19 cellular contexts compared by ENCODE assay signal in the genomic region with DNA sequence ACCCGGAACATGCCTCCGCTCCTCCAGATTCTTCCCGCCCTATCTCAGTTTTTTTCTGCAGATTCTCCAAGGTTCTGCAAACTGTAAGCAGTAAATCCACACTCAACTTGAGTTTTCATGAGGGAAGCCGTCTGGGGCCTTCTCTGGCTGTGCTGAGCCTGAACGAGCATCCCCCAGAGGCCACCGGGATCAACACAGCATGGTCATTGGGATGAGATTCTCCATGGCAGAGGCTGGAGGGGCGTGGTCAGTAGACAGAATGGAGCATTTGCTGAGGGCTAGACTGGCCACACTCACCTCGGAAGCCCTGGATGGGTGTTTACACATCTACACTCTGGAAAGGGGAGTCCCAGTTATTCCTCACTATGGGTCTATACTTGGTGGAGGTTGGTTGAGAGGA. TPM values are rescaled to one million over a fixed set of nuclear protein-coding genes. Genes with fewer than 3 reads are reported as not detected.
DNase-seq lines count a peak whose midpoint lies in the region; ATAC-seq, FAIRE-seq and TF ChIP-seq lines count a peak whose summit lies in the region.
"Had no signal": no experiment of that assay in that cellular context is flagged by ENCODE, and none has a peak within 500 bp of the region (broad histone marks: within the 10 kb centered on the region; RNA-seq: fewer than 3 reads in every experiment).

No MANE protein-coding gene starts in this region.

- H2BK5ac ChIP-seq in H1 (ENCODE audit: low read depth, low read length), result no peak overlapping the region

- no peak overlapping the region for H4K91ac ChIP-seq in H1 (replicated peaks; ENCODE audit: insufficient read length, low read length)

- H2AK5ac ChIP-seq in H1 (ENCODE audit: low read depth, low read length), result no peak overlapping the region

- peak overlapping the region; percentile 7; the same call in 1 of the 2 replicates for H4K8ac ChIP-seq in H1 (ENCODE audit: extremely low read depth, insufficient read depth, low read length)

- 81% methylated on average over 8 of the region's 8 CpGs; no CpG with 5 or more reads in 1 of the 2 experiments for WGBS in H1 (ENCODE audit: extremely low coverage in 1 of 2, insufficient coverage in 1 of 2, insufficient read length in 1 of 2, insufficient replicate concordance in 2 of 2, low coverage in 1 of 2, low lambda C conversion rate in 2 of 2, missing lambda C conversion rate in 1 of 2), 2 experiments

- peaks cover 22% of the 10 kb centered on the region for H3K27me3 Mint-ChIP-seq in activated naive CD8-positive, alpha-beta T cell treated with anti-CD3 and anti-CD28 coated beads, Interleukin-2, amount 10 ng/mL, durations not matched to agents 7 days and 5 days
- peaks cover 8% of the 10 kb centered on the region for H3K27me3 Mint-ChIP-seq in activated naive CD8-positive, alpha-beta T cell treated with anti-CD3 and anti-CD28 coated beads for 36 hours
- H3K27me3 Mint-ChIP-seq in memory B cell, result no peaks in the 10 kb centered on the region
- H3K27me3 Mint-ChIP-seq in naive thymus-derived CD8-positive, alpha-beta T cell, result peaks cover 0 to 6% (median 1%) of the 10 kb centered on the region in 5 donors

- no peak overlapping the region for H3K4ac ChIP-seq in H1 (replicated peaks; ENCODE audit: insufficient read length, low read depth, low read length)

- H3K4me2 ChIP-seq in H1 (ENCODE audit: insufficient read depth in 1 of 2, low read depth in 2 of 2, low read length in 2 of 2) (no peak overlapping the region), OCI-LY7 (ENCODE audit: low read length) (no peak overlapping the region)

- no peak overlapping the region for H2BK15ac ChIP-seq in H1 (ENCODE audit: low read length)

- no peak for ATAC-seq in activated naive CD8-positive, alpha-beta T cell treated with anti-CD3 and anti-CD28 coated beads, Interleukin-2, amount 10 ng/mL, durations not matched to agents 7 days and 5 days (ENCODE audit: low read depth)
- no peak for ATAC-seq in memory B cell (ENCODE audit: low read depth)
- no peak for ATAC-seq in naive thymus-derived CD8-positive, alpha-beta T cell
- ATAC-seq: GM12878 had no signal

- no peak for TF ChIP-seq EP300 in H1 (IDR thresholded peaks at IDR 0.05; ENCODE audit: borderline replicate concordance in 1 of 2, low read depth in 2 of 2, low read length in 2 of 2)

- H3K36me3 Mint-ChIP-seq in activated naive CD8-positive, alpha-beta T cell treated with anti-CD3 and anti-CD28 coated beads, Interleukin-2, amount 10 ng/mL, durations not matched to agents 7 days and 5 days, result no peaks in the 10 kb centered on the region
- no peaks in the 10 kb centered on the region for H3K36me3 Mint-ChIP-seq in activated naive CD8-positive, alpha-beta T cell treated with anti-CD3 and anti-CD28 coated beads for 36 hours
- peaks cover 7% of the 10 kb centered on the region for H3K36me3 Mint-ChIP-seq in memory B cell
- H3K36me3 Mint-ChIP-seq in naive thymus-derived CD8-positive, alpha-beta T cell, result no peaks in the 10 kb centered on the region
- H3K36me3 Mint-ChIP-seq: CD4-positive, alpha-beta memory T cell had no signal

- H3K9ac ChIP-seq in H1 (replicated peaks in 1 of 4; ENCODE audit: extremely low read depth in 1 of 4, low read depth in 3 of 4, low read length in 3 of 4), result no peak overlapping the region
- H3K9ac ChIP-seq: GM23248 had no signal

- H3K23me2 ChIP-seq in H1 (ENCODE audit: low read depth, low read length), result no peaks in the 10 kb centered on the region

- no peak overlapping the region for H3K27ac Mint-ChIP-seq in activated naive CD8-positive, alpha-beta T cell treated with anti-CD3 and anti-CD28 coated beads, Interleukin-2, amount 10 ng/mL, durations not matched to agents 7 days and 5 days
- no peak overlapping the region for H3K27ac Mint-ChIP-seq in activated naive CD8-positive, alpha-beta T cell treated with anti-CD3 and anti-CD28 coated beads for 36 hours
- peak overlapping the region; percentile 58 for H3K27ac Mint-ChIP-seq in memory B cell
- H3K27ac Mint-ChIP-seq in naive thymus-derived CD8-positive, alpha-beta T cell, result peak overlapping the region in 1 of 10 donors; percentile 12

- no peak overlapping the region for H3K23ac ChIP-seq in H1 (ENCODE audit: insufficient read length)

- no peak overlapping the region for H3K18ac ChIP-seq in H1 (ENCODE audit: extremely low read depth, low read length)

- H3K9me3 Mint-ChIP-seq in activated naive CD8-positive, alpha-beta T cell treated with anti-CD3 and anti-CD28 coated beads, Interleukin-2, amount 10 ng/mL, durations not matched to agents 7 days and 5 days, result no peaks in the 10 kb centered on the region
- H3K9me3 Mint-ChIP-seq in activated naive CD8-positive, alpha-beta T cell treated with anti-CD3 and anti-CD28 coated beads for 36 hours, result no peaks in the 10 kb centered on the region
- H3K9me3 Mint-ChIP-seq in memory B cell, result peaks cover 3% of the 10 kb centered on the region
- H3K9me3 Mint-ChIP-seq in naive thymus-derived CD8-positive, alpha-beta T cell, result no peaks in the 10 kb centered on the region

- H2AFZ ChIP-seq in H1 (ENCODE audit: low read length), result no peak overlapping the region
- H2AFZ ChIP-seq in OCI-LY7 (ENCODE audit: low read length), result no peak overlapping the region
- H2AFZ ChIP-seq: GM23248 had no signal

- no peak for TF ChIP-seq RAD21 in H1 (IDR thresholded peaks at IDR 0.05 in 1 of 2, conservative IDR thresholded peaks at IDR 0.05 in 1 of 2; ENCODE audit: low read depth in 2 of 2, low read length in 2 of 2)

- FAIRE-seq in H1 (lab: Jason Lieb, UNC), result no peak
- FAIRE-seq: GM18507 had no signal

- CTCF ChIA-PET in H1 (lab: Charles Lee; ENCODE audit: partially characterized antibody) (interaction anchor here (0.8 to 1.0 kb wide), 2 partner anchors 50 to 104 kb away, joined by 3 read pairs; no protein-coding TSS in a partner anchor), OCI-LY7 (lab: Charles Lee; ENCODE audit: unreplicated experiment) (no interaction called here)

- H3K27ac ChIP-seq in H1 (ENCODE audit: low read depth, low read length) (no peak overlapping the region), OCI-LY7 (ENCODE audit: low read depth, low read length, poor library complexity, severe bottlenecking) (no peak overlapping the region)
- H3K27ac ChIP-seq: 22Rv1, GM23248 had no signal

- BruUV-seq in OCI-LY7 (replicated peaks; lab: Mats Ljungman, UMichigan), result no TSS peak

- no peak overlapping the region for H4K5ac ChIP-seq in H1 (ENCODE audit: insufficient read length, low read depth, low read length)

- H3K4me1 ChIP-seq in H1 (replicated peaks in 1 of 4; ENCODE audit: control insufficient read depth in 3 of 4, insufficient read depth in 4 of 4, low read length in 3 of 4) (no peaks in the 10 kb centered on the region; a peak in 1 of 7 replicates), OCI-LY7 (ENCODE audit: insufficient read depth, low read length, poor library complexity, severe bottlenecking) (peaks cover 26% of the 10 kb centered on the region)
- H3K4me1 ChIP-seq: HAP-1 had no signal

- no peak overlapping the region for H3K14ac ChIP-seq in H1 (ENCODE audit: insufficient read length)

- H3K4me1 Mint-ChIP-seq in activated naive CD8-positive, alpha-beta T cell treated with anti-CD3 and anti-CD28 coated beads, Interleukin-2, amount 10 ng/mL, durations not matched to agents 7 days and 5 days, result no peaks in the 10 kb centered on the region
- H3K4me1 Mint-ChIP-seq in activated naive CD8-positive, alpha-beta T cell treated with anti-CD3 and anti-CD28 coated beads for 36 hours, result peaks cover 3% of the 10 kb centered on the region
- H3K4me1 Mint-ChIP-seq in memory B cell, result peaks cover 52% of the 10 kb centered on the region
- H3K4me1 Mint-ChIP-seq in naive thymus-derived CD8-positive, alpha-beta T cell, result peaks cover 0 to 41% (median 0%) of the 10 kb centered on the region in 4 donors
- H3K4me1 Mint-ChIP-seq: CD4-positive, alpha-beta memory T cell had no signal

- no peak overlapping the region for H2BK12ac ChIP-seq in H1 (ENCODE audit: low read depth, low read length)

- no peak overlapping the region for H3K56ac ChIP-seq in H1 (replicated peaks; ENCODE audit: insufficient read length, low read depth, low read length)

- no peak overlapping the region for H2BK20ac ChIP-seq in H1 (ENCODE audit: low read length)

- H3K27me3 ChIP-seq in H1 (replicated peaks in 1 of 4; ENCODE audit: control insufficient read depth in 3 of 4, extremely low read depth in 1 of 4, insufficient read depth in 3 of 4, low read length in 3 of 4), result no peaks in the 10 kb centered on the region

- no peak for TF ChIP-seq POLR2A in H1 (IDR thresholded peaks at IDR 0.05; ENCODE audit: control extremely low read depth in 1 of 2, low read depth in 2 of 2, low read length in 2 of 2)

- H3K4me3 ChIP-seq in H1 (ENCODE audit: extremely low read depth in 1 of 4, insufficient read depth in 2 of 4, low read depth in 3 of 4, low read length in 4 of 4) (no peak overlapping the region), OCI-LY7 (ENCODE audit: low read depth, low read length, poor library complexity, severe bottlenecking) (no peak overlapping the region)
- H3K4me3 ChIP-seq: GM12878, GM23248, HAP-1 had no signal

- H3K79me1 ChIP-seq in H1 (ENCODE audit: low read depth, low read length), result no peaks in the 10 kb centered on the region

- no peak overlapping the region for H3K4me3 Mint-ChIP-seq in activated naive CD8-positive, alpha-beta T cell treated with anti-CD3 and anti-CD28 coated beads, Interleukin-2, amount 10 ng/mL, durations not matched to agents 7 days and 5 days
- H3K4me3 Mint-ChIP-seq in activated naive CD8-positive, alpha-beta T cell treated with anti-CD3 and anti-CD28 coated beads for 36 hours, result no peak overlapping the region
- no peak overlapping the region for H3K4me3 Mint-ChIP-seq in memory B cell
- H3K4me3 Mint-ChIP-seq in naive thymus-derived CD8-positive, alpha-beta T cell, result no peak overlapping the region
- H3K4me3 Mint-ChIP-seq: CD4-positive, alpha-beta memory T cell had no signal

- peak in 1 of 3 experiments; percentile 13; a peak in 1 of 4 replicates for TF ChIP-seq CTCF in H1 (IDR thresholded peaks at IDR 0.05; ENCODE audit: control extremely low read depth in 1 of 3, insufficient read depth in 1 of 3, low read depth in 1 of 3, low read length in 3 of 3)
- TF ChIP-seq CTCF in OCI-LY7 (conservative IDR thresholded peaks at IDR 0.05; ENCODE audit: low read length), result no peak

- H3K79me2 ChIP-seq in H1 (ENCODE audit: control insufficient read depth in 1 of 2, insufficient read depth in 2 of 2, low read length in 2 of 2), result no peaks in the 10 kb centered on the region
- H3K79me2 ChIP-seq in OCI-LY7 (ENCODE audit: insufficient read depth, low read depth, low read length), result no peaks in the 10 kb centered on the region

- H3K9me3 ChIP-seq in H1 (ENCODE audit: insufficient read depth in 2 of 2, low read depth in 1 of 2, low read length in 1 of 2) (no peaks in the 10 kb centered on the region), OCI-LY7 (ENCODE audit: low read length) (no peaks in the 10 kb centered on the region)
- H3K9me3 ChIP-seq: HAP-1 had no signal

- no peaks in the 10 kb centered on the region for H3K9me2 ChIP-seq in OCI-LY7 (ENCODE audit: insufficient read depth, low read length)

- H2BK120ac ChIP-seq in H1 (replicated peaks; ENCODE audit: low read depth, low read length), result no peak overlapping the region

- H3K36me3 ChIP-seq in H1 (ENCODE audit: control insufficient read depth in 2 of 4, insufficient read depth in 4 of 4, low read length in 3 of 4) (no peaks in the 10 kb centered on the region), OCI-LY7 (ENCODE audit: insufficient read depth, low read length) (no peaks in the 10 kb centered on the region)
- H3K36me3 ChIP-seq: HAP-1 had no signal

- intact Hi-C loops in OCI-LY7 (cut with micrococcal nuclease; ENCODE audit: unreplicated experiment), result no loop called here

- H4K20me1 ChIP-seq in H1 (replicated peaks in 1 of 2; ENCODE audit: control insufficient read depth in 1 of 2, insufficient read depth in 2 of 2, low read length in 2 of 2) (no peaks in the 10 kb centered on the region), OCI-LY7 (ENCODE audit: insufficient read depth, low read length) (no peaks in the 10 kb centered on the region)

- peak; percentile 5 for DNase-seq in activated naive CD8-positive, alpha-beta T cell treated with anti-CD3 and anti-CD28 coated beads, Interleukin-2, amount 10 ng/mL, durations not matched to agents 7 days and 5 days
- DNase-seq in activated naive CD8-positive, alpha-beta T cell treated with anti-CD3 and anti-CD28 coated beads for 36 hours, result no peak
- no peak for DNase-seq in H1 (ENCODE audit: low read depth in 1 of 2, low spot score in 2 of 2)
- no peak for DNase-seq in memory B cell (ENCODE audit: low spot score in 2 of 2)
- DNase-seq in OCI-LY7 (ENCODE audit: low spot score), result no peak
- DNase-seq in NCI-H146 (lab: John Stamatoyannopoulos, UW), result no peak
- DNase-seq in naive thymus-derived CD8-positive, alpha-beta T cell, result no peak
- no peak for DNase-seq in NCI-H748 (lab: John Stamatoyannopoulos, UW; ENCODE audit: unreplicated experiment)
- DNase-seq: C1 segment of cervical spinal cord; CD4-positive, alpha-beta memory T cell; DMS79; GM23248 had no signal

- POLR2A ChIA-PET in activated naive CD8-positive, alpha-beta T cell treated with anti-CD3 and anti-CD28 coated beads, Interleukin-2, amount 10 ng/mL, durations not matched to agents 7 days and 5 days (lab: Charles Lee), result no interaction called here
- POLR2A ChIA-PET in H1 (lab: Charles Lee; ENCODE audit: partially characterized antibody), result interaction anchor here (1.2 kb wide), 1 partner anchor 24 kb away, joined by 3 read pairs; no protein-coding TSS in a partner anchor
- POLR2A ChIA-PET in OCI-LY7 (lab: Charles Lee), result no interaction called here
- POLR2A ChIA-PET in naive thymus-derived CD8-positive, alpha-beta T cell (lab: Charles Lee), result no interaction called here

RNA-seq across cellular contexts. Expression of a gene that starts 2.3 kb away (rescaled TPM):
- total RNA-seq in activated naive CD8-positive, alpha-beta T cell treated with anti-CD3 and anti-CD28 coated beads, Interleukin-2, amount 10 ng/mL, durations not matched to agents 7 days and 5 days, result not detected
- under 1 TPM in 1 of 2 experiments, not detected in 1; 0.40 TPM for total RNA-seq in activated naive CD8-positive, alpha-beta T cell treated with anti-CD3 and anti-CD28 coated beads for 36 hours
- not detected in 2 replicates for total RNA-seq in H1 (2021; fragmentation: NEBNext Ultra II Directional; extraction: Animal tissue kit (Norgen Biotek cat#: 25700))
- not detected in 2 replicates for polyA plus RNA-seq in H1 (2011; rRNA removed)
- polyA plus RNA-seq in H1 (2011; cell fraction: cytosol; rRNA removed), result not detected
- polyA plus RNA-seq in H1 (2011; cell fraction: nucleus; rRNA removed), result not detected
- not detected in 4 replicates for polyA plus RNA-seq in H1 (2012, experiment 1 of 2)
- polyA plus RNA-seq in H1 (2012, experiment 2 of 2), result not detected
- polyA plus RNA-seq in H1 (2013, experiment 1 of 2), result not detected
- polyA plus RNA-seq in H1 (2013, experiment 2 of 2), result not detected
- not detected in 2 replicates for polyA minus RNA-seq in H1 (2011; rRNA and poly(A)+ RNA removed)
- polyA minus RNA-seq in H1 (2011; cell fraction: cytosol; rRNA and poly(A)+ RNA removed), result not detected
- not detected for polyA minus RNA-seq in H1 (2011; cell fraction: nucleus; rRNA and poly(A)+ RNA removed)
- not detected in 2 replicates for total RNA-seq in OCI-LY7 (2014; rRNA removed; shearing (Covaris generic))
- total RNA-seq in OCI-LY7 (2022), result not detected in 2 replicates
- total RNA-seq in naive thymus-derived CD8-positive, alpha-beta T cell, result under 1 TPM in 1 of 2 experiments, not detected in 1; 0.44 TPM
- polyA plus RNA-seq in naive thymus-derived CD8-positive, alpha-beta T cell, result not detected
- total RNA-seq: A673; CD4-positive, alpha-beta memory T cell; G401; GM23248; HT1080 had no signal
- polyA plus RNA-seq: GM23248 had no signal

RNA-seq across cellular contexts. Expression of a gene that starts 23.4 kb away (rescaled TPM):
- total RNA-seq in activated naive CD8-positive, alpha-beta T cell treated with anti-CD3 and anti-CD28 coated beads, Interleukin-2, amount 10 ng/mL, durations not matched to agents 7 days and 5 days, result 10 to 100 TPM; 75.0 to 79.2 TPM
- total RNA-seq in activated naive CD8-positive, alpha-beta T cell treated with anti-CD3 and anti-CD28 coated beads for 36 hours, result 10 to 100 TPM in 1 of 2 experiments, 1 to 10 TPM in 1; 9.0 to 10.1 TPM
- not detected in 2 replicates for total RNA-seq in H1 (2021; fragmentation: NEBNext Ultra II Directional; extraction: Animal tissue kit (Norgen Biotek cat#: 25700))
- polyA plus RNA-seq in H1 (2011; rRNA removed), result 0.13 and 0.18 TPM in 2 replicates
- polyA plus RNA-seq in H1 (2011; cell fraction: cytosol; rRNA removed), result 0.21 TPM
- 0.19 TPM for polyA plus RNA-seq in H1 (2011; cell fraction: nucleus; rRNA removed)
- 0.04 to 0.16 TPM in 2 of 4 replicates, not detected in the others for polyA plus RNA-seq in H1 (2012, experiment 1 of 2)
- not detected for polyA plus RNA-seq in H1 (2012, experiment 2 of 2)
- polyA plus RNA-seq in H1 (2013, experiment 1 of 2), result 0.10 TPM
- polyA plus RNA-seq in H1 (2013, experiment 2 of 2), result 0.09 TPM
- 0.50 TPM in 1 of 2 replicates, not detected in the other for polyA minus RNA-seq in H1 (2011; rRNA and poly(A)+ RNA removed)
- not detected for polyA minus RNA-seq in H1 (2011; cell fraction: cytosol; rRNA and poly(A)+ RNA removed)
- polyA minus RNA-seq in H1 (2011; cell fraction: nucleus; rRNA and poly(A)+ RNA removed), result 1.3 TPM
- not detected in 2 replicates for total RNA-seq in OCI-LY7 (2014; rRNA removed; shearing (Covaris generic))
- 3.9 and 4.3 TPM in 2 replicates for total RNA-seq in OCI-LY7 (2022)
- total RNA-seq in naive thymus-derived CD8-positive, alpha-beta T cell, result 10 to 100 TPM; 67.4 to 71.1 TPM
- polyA plus RNA-seq in naive thymus-derived CD8-positive, alpha-beta T cell, result 100 to 1,000 TPM in 1 of 3 donors, 10 to 100 TPM in 2; 58.3 to 104 (median 59.9) TPM
- total RNA-seq: A673, G401, GM23248, HT1080 had no signal
- polyA plus RNA-seq: GM23248 had no signal

RNA-seq across cellular contexts. Expression of a gene that starts 28.3 kb away (rescaled TPM):
- total RNA-seq in activated naive CD8-positive, alpha-beta T cell treated with anti-CD3 and anti-CD28 coated beads, Interleukin-2, amount 10 ng/mL, durations not matched to agents 7 days and 5 days, result not detected
- not detected for total RNA-seq in activated naive CD8-positive, alpha-beta T cell treated with anti-CD3 and anti-CD28 coated beads for 36 hours
- total RNA-seq in H1 (2021; fragmentation: NEBNext Ultra II Directional; extraction: Animal tissue kit (Norgen Biotek cat#: 25700)), result not detected in 2 replicates
- polyA plus RNA-seq in H1 (2011; rRNA removed), result not detected in 2 replicates
- not detected for polyA plus RNA-seq in H1 (2011; cell fraction: cytosol; rRNA removed)
- polyA plus RNA-seq in H1 (2011; cell fraction: nucleus; rRNA removed), result not detected
- polyA plus RNA-seq in H1 (2012, experiment 1 of 2), result not detected in 4 replicates
- polyA plus RNA-seq in H1 (2012, experiment 2 of 2), result not detected
- polyA plus RNA-seq in H1 (2013, experiment 1 of 2), result not detected
- polyA plus RNA-seq in H1 (2013, experiment 2 of 2), result not detected
- polyA minus RNA-seq in H1 (2011; rRNA and poly(A)+ RNA removed), result not detected in 2 replicates
- not detected for polyA minus RNA-seq in H1 (2011; cell fraction: cytosol; rRNA and poly(A)+ RNA removed)
- polyA minus RNA-seq in H1 (2011; cell fraction: nucleus; rRNA and poly(A)+ RNA removed), result not detected
- not detected in 2 replicates for total RNA-seq in OCI-LY7 (2014; rRNA removed; shearing (Covaris generic))
- total RNA-seq in OCI-LY7 (2022), result not detected in 2 replicates
- not detected for total RNA-seq in naive thymus-derived CD8-positive, alpha-beta T cell
- under 1 TPM in 1 of 3 donors, not detected in 2; 0.32 TPM for polyA plus RNA-seq in naive thymus-derived CD8-positive, alpha-beta T cell
- total RNA-seq: A673, G401, GM23248, HT1080 had no signal
- polyA plus RNA-seq: CD4-positive, alpha-beta memory T cell; GM23248 had no signal

Comparison
In these comparisons a context has a peak if more than half of its experiments do, and no peak if none do; other contexts are left out.
1. RNA of a gene that starts 23.4 kb away (total RNA-seq): 75.0 to 79.2 TPM in activated naive CD8-positive, alpha-beta T cell treated with anti-CD3 and anti-CD28 coated beads, Interleukin-2, amount 10 ng/mL, durations not matched to agents 7 days and 5 days and 67.4 to 71.1 TPM in naive thymus-derived CD8-positive, alpha-beta T cell; 9.0 to 10.1 TPM in activated naive CD8-positive, alpha-beta T cell treated with anti-CD3 and anti-CD28 coated beads for 36 hours, 3.9 to 4.3 TPM in OCI-LY7 and not detected in H1; every median in the first group is over 4 times any median in the second.